ENCODE assay signal across 15 cellular contexts in genomic region chr1:5847013-5847654, GRCh38.
A peak's percentile ranks its signal among the peaks of the same experiment; 100 is the strongest.
DNase-seq lines count a peak whose midpoint lies in the region; ATAC-seq, FAIRE-seq and TF ChIP-seq lines count a peak whose summit lies in the region.
"Had no signal": no experiment of that assay in that cellular context is flagged by ENCODE, and none has a peak within 500 bp of the region (broad histone marks: within the 10 kb centered on the region; RNA-seq: fewer than 3 reads in every experiment).

No MANE protein-coding gene starts in this region.

- H3K4me3 ChIP-seq in HEK293 (ENCODE audit: low read depth, low read length) (no peak overlapping the region), astrocyte (ENCODE audit: insufficient read depth, low read depth, low read length) (no peak overlapping the region), smooth muscle cell (no peak overlapping the region), right atrium auricular region (no peak overlapping the region)
- H3K4me3 ChIP-seq: PC-9, thyroid gland had no signal

- DNase-seq in AG08395 (ENCODE audit: low spot score) = peak; percentile 37
- DNase-seq in astrocyte (ENCODE audit: low read depth) = peak; percentile 14
- peak; percentile 92 for DNase-seq in iPS-NIHi7 (ENCODE audit: extremely low spot score)
- DNase-seq in smooth muscle cell (lab: John Stamatoyannopoulos, UW; ENCODE audit: unreplicated experiment) = no peak
- no peak for DNase-seq in right atrium auricular region (ENCODE audit: low spot score)
- DNase-seq in glutamatergic neuron = no peak
- DNase-seq: activated CD4-positive, alpha-beta T cell treated with anti-CD3 and anti-CD28 coated beads for 1 hour; anterior cingulate cortex; CD4-positive, alpha-beta T cell; naive B cell; NCI-H1105; PC-9 had no signal

- WGBS in smooth muscle cell (ENCODE audit: low lambda C conversion rate) = 45% methylated on average over 26 of the region's 26 CpGs

- CTCF ChIA-PET in HEK293 (lab: Yijun Ruan, JAX) = no interaction called here

- H3K27me3 ChIP-seq in astrocyte (ENCODE audit: insufficient read depth, low read length) (peaks cover 4% of the 10 kb centered on the region), smooth muscle cell (ENCODE audit: low read depth) (no peaks in the 10 kb centered on the region), right atrium auricular region (no peaks in the 10 kb centered on the region)
- H3K27me3 ChIP-seq: thyroid gland had no signal

- no peaks in the 10 kb centered on the region for H3K9me3 ChIP-seq in HEK293 (ENCODE audit: control insufficient read depth, insufficient read depth, low read depth, low read length)
- H3K9me3 ChIP-seq in astrocyte (ENCODE audit: insufficient read depth, low read depth, low read length) = no peaks in the 10 kb centered on the region
- H3K9me3 ChIP-seq in smooth muscle cell (replicated peaks; ENCODE audit: low read depth) = no peaks in the 10 kb centered on the region
- H3K9me3 ChIP-seq in right atrium auricular region = no peaks in the 10 kb centered on the region
- H3K9me3 ChIP-seq: thyroid gland had no signal

- H3K27ac ChIP-seq in HEK293 (ENCODE audit: extremely low read depth, low read depth, low read length) = no peak overlapping the region
- no peak overlapping the region for H3K27ac ChIP-seq in astrocyte (ENCODE audit: low read depth, low read length)
- H3K27ac ChIP-seq in smooth muscle cell (ENCODE audit: low read depth) = no peak overlapping the region
- H3K27ac ChIP-seq in right atrium auricular region = no peak overlapping the region
- H3K27ac ChIP-seq: PC-9, thyroid gland had no signal

- H3K36me3 ChIP-seq in HEK293 (ENCODE audit: control insufficient read depth in 2 of 2, insufficient read depth in 1 of 2, low read length in 2 of 2) (no peaks in the 10 kb centered on the region), astrocyte (ENCODE audit: insufficient read depth, low read length) (no peaks in the 10 kb centered on the region), smooth muscle cell (ENCODE audit: low read depth) (no peaks in the 10 kb centered on the region), right atrium auricular region (no peaks in the 10 kb centered on the region)
- H3K36me3 ChIP-seq: thyroid gland had no signal

- no peak overlapping the region for H3K9ac ChIP-seq in astrocyte (ENCODE audit: low read length)
- H3K9ac ChIP-seq in smooth muscle cell (ENCODE audit: low read depth) = no peak overlapping the region

- H3K36me3 Mint-ChIP-seq in astrocyte (ENCODE audit: low read depth, unreplicated experiment) = no peaks in the 10 kb centered on the region
- H3K36me3 Mint-ChIP-seq in glutamatergic neuron (ENCODE audit: unreplicated experiment) = no peaks in the 10 kb centered on the region
- H3K36me3 Mint-ChIP-seq: naive B cell had no signal

- no peak overlapping the region for H3K4me3 Mint-ChIP-seq in astrocyte (ENCODE audit: unreplicated experiment)
- no peak overlapping the region for H3K4me3 Mint-ChIP-seq in glutamatergic neuron (ENCODE audit: unreplicated experiment)
- H3K4me3 Mint-ChIP-seq: CD4-positive, alpha-beta T cell; naive B cell had no signal

- H3K27ac Mint-ChIP-seq in astrocyte (ENCODE audit: unreplicated experiment) = peak overlapping the region; percentile 26
- no peak overlapping the region for H3K27ac Mint-ChIP-seq in glutamatergic neuron (ENCODE audit: unreplicated experiment)
- H3K27ac Mint-ChIP-seq: CD4-positive, alpha-beta T cell had no signal

- H3K4me2 ChIP-seq in astrocyte (ENCODE audit: low read length) (no peak overlapping the region), smooth muscle cell (no peak overlapping the region)
- H3K4me2 ChIP-seq: PC-9 had no signal

- H4K20me1 ChIP-seq in astrocyte (ENCODE audit: insufficient read depth, low read length) = no peaks in the 10 kb centered on the region
- no peaks in the 10 kb centered on the region for H4K20me1 ChIP-seq in smooth muscle cell (ENCODE audit: low read depth)

- no peak for FAIRE-seq in astrocyte (lab: Jason Lieb, UNC)

- H3K9me3 Mint-ChIP-seq in astrocyte (ENCODE audit: unreplicated experiment) = peaks cover 4% of the 10 kb centered on the region
- peaks cover 5% of the 10 kb centered on the region for H3K9me3 Mint-ChIP-seq in glutamatergic neuron (ENCODE audit: unreplicated experiment)
- H3K9me3 Mint-ChIP-seq: CD4-positive, alpha-beta T cell had no signal

- H3K79me2 ChIP-seq in astrocyte (ENCODE audit: insufficient read depth, low read length) = no peaks in the 10 kb centered on the region
- H3K79me2 ChIP-seq in smooth muscle cell (ENCODE audit: low read depth) = no peaks in the 10 kb centered on the region

- POLR2A ChIA-PET in HEK293 (lab: Yijun Ruan, JAX) = no interaction called here

- no peaks in the 10 kb centered on the region for H3F3A ChIP-seq in smooth muscle cell (ENCODE audit: low read depth)

- no peak for ATAC-seq in HG02840 (IDR thresholded peaks at IDR 0.05; ENCODE audit: low FRiP score, unreplicated experiment)

- H3K27me3 Mint-ChIP-seq in astrocyte (ENCODE audit: low read depth, unreplicated experiment) = peaks cover 50% of the 10 kb centered on the region
- peaks cover 4% of the 10 kb centered on the region for H3K27me3 Mint-ChIP-seq in glutamatergic neuron (ENCODE audit: unreplicated experiment)

- H3K4me1 Mint-ChIP-seq in astrocyte (ENCODE audit: low read depth, unreplicated experiment) = no peaks in the 10 kb centered on the region
- H3K4me1 Mint-ChIP-seq in glutamatergic neuron (ENCODE audit: low read depth, unreplicated experiment) = peaks cover 11% of the 10 kb centered on the region
- H3K4me1 Mint-ChIP-seq: naive B cell had no signal

- TF ChIP-seq CTCF in HEK293 (tag by site-specific recombination; IDR thresholded peaks at IDR 0.05) = no peak
- no peak for TF ChIP-seq CTCF in astrocyte (IDR thresholded peaks at IDR 0.05; ENCODE audit: insufficient read depth, low read depth, low read length)
- TF ChIP-seq CTCF in smooth muscle cell (IDR thresholded peaks at IDR 0.05; ENCODE audit: borderline replicate concordance, insufficient read depth, poor library complexity, severe bottlenecking) = no peak
- no peak for TF ChIP-seq CTCF in right atrium auricular region (IDR thresholded peaks at IDR 0.05)
- TF ChIP-seq CTCF in glutamatergic neuron (IDR thresholded peaks at IDR 0.05; ENCODE audit: partially characterized antibody, unreplicated experiment) = no peak

- H3K4me1 ChIP-seq in HEK293 (ENCODE audit: control insufficient read depth, insufficient read depth, low read length) (no peaks in the 10 kb centered on the region), astrocyte (ENCODE audit: insufficient read depth, low read length) (no peaks in the 10 kb centered on the region), smooth muscle cell (ENCODE audit: low read depth) (no peaks in the 10 kb centered on the region), right atrium auricular region (no peaks in the 10 kb centered on the region)
- H3K4me1 ChIP-seq: thyroid gland had no signal

- no peak overlapping the region for H2AFZ ChIP-seq in astrocyte (ENCODE audit: low read depth, low read length)
- no peak overlapping the region for H2AFZ ChIP-seq in smooth muscle cell (ENCODE audit: low read depth)
- H2AFZ ChIP-seq: PC-9 had no signal

TF ChIP-seq in HEK293, 187 proteins besides CTCF, POLR2A, EP300 and RAD21 (continues in another document):
- TF ChIP-seq ELK4 (IDR thresholded peaks at IDR 0.05; ENCODE audit: borderline replicate concordance, low read depth, low read length) = no peak
- 0 out of 2 replicates have a peak, but pooled peaks have one; percentile 41 for TF ChIP-seq PBX3 (CRISPR knock-in tag; IDR thresholded peaks at IDR 0.05)
- no peak for TF ChIP-seq PATZ1 (tag by site-specific recombination; IDR thresholded peaks at IDR 0.05)
- TF ChIP-seq ZIC2 (tag by site-specific recombination; IDR thresholded peaks at IDR 0.05) = no peak
- no peak for TF ChIP-seq ZNF791 (tag by site-specific recombination; IDR thresholded peaks at IDR 0.05)
- no peak for TF ChIP-seq SP3 (tag by site-specific recombination; IDR thresholded peaks at IDR 0.05)
- no peak for TF ChIP-seq ZNF76 (tag by site-specific recombination; IDR thresholded peaks at IDR 0.05; ENCODE audit: borderline replicate concordance, low read depth)
- TF ChIP-seq TRIM28 (IDR thresholded peaks at IDR 0.05; ENCODE audit: borderline replicate concordance, low read length) = no peak
- TF ChIP-seq ZNF16 (tag by site-specific recombination; IDR thresholded peaks at IDR 0.05; ENCODE audit: low read depth) = no peak

Comparison
In these comparisons a context has a peak if more than half of its experiments do, and no peak if none do; other contexts are left out.
1. DNase-seq: peak in AG08395 (single experiment), astrocyte (single experiment) and iPS-NIHi7 (single experiment); none in smooth muscle cell (single experiment), right atrium auricular region (single experiment) and glutamatergic neuron (single experiment).